In the genomic region with DNA sequence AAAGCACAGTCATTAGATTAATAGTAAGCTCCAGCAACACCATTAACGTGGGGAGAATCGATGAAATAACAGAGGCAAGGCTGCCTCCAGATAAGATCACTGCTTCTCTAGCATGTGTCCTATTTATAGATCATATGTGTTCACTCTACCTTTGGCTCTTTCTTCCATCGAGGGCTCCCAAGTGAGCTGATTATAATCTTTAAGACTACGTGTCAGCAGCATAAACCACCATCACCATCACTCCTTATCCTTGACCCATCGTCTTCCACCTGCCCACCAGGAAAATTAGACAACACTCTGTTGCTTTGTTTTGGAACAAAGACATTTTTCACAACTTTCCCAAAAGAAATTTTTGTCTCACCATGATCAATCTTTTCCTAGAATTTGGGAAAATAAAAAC, we compare ENCODE assay signal across 28 cellular contexts.
"Had no signal": no experiment of that assay in that cellular context is flagged by ENCODE, and none has a peak within 500 bp of the region (broad histone marks: within the 10 kb centered on the region; RNA-seq: fewer than 3 reads in every experiment).

No MANE protein-coding gene starts in this region.

- H3K27ac ChIP-seq: ascending aorta, cardiac muscle cell, coronary artery, dorsolateral prefrontal cortex, ovary, prostate gland, testis, transverse colon had no signal

- H3K4me1 Mint-ChIP-seq: nephron progenitor cell had no signal

- DNase-seq: activated B cell treated with CpG ODN at 0.5 μM for 24 hours; activated CD4-positive, alpha-beta T cell treated with anti-CD3 and anti-CD28 coated beads for 4 hours; activated CD4-positive, alpha-beta T cell treated with anti-CD3 and anti-CD28 coated beads, Interleukin-2, amount 50 U/mL, for 48 hours; activated naive CD8-positive, alpha-beta T cell treated with anti-CD3 and anti-CD28 coated beads, Interleukin-2, amount 10 ng/mL, durations not matched to agents 7 days and 5 days; dorsolateral prefrontal cortex; effector memory CD4-positive, alpha-beta T cell; glutamatergic neuron; islet precursor cell; left ventricle myocardium superior; mucosa of descending colon; nephron progenitor cell; ovary; retina; stimulated activated CD4-positive, alpha-beta T cell treated with anti-CD3 and anti-CD28 coated beads, Interleukin-12 subunit alpha, Interleukin-12 subunit beta, amount 100 ng/mL, for 4 hours; stimulated activated CD4-positive, alpha-beta T cell treated with anti-CD3 and anti-CD28 coated beads, Interleukin-4, amount 100 ng/mL, for 1 hour; stimulated activated naive CD8-positive, alpha-beta T cell treated with anti-CD3 and anti-CD28 coated beads, Interleukin-15, Interleukin-2, amounts not matched to agents 100 U/mL and 50 U/mL, for 24 hours; T-cell; testis; transverse colon had no signal

- H3K27me3 Mint-ChIP-seq: activated naive CD8-positive, alpha-beta T cell treated with anti-CD3 and anti-CD28 coated beads, Interleukin-2, amount 10 ng/mL, durations not matched to agents 7 days and 5 days had no signal

- H3K36me3 ChIP-seq: ascending aorta, cardiac muscle cell, ovary, prostate gland, transverse colon had no signal

- H3K9me3 ChIP-seq: ascending aorta, ovary, prostate gland, testis, transverse colon had no signal

- H3K27me3 ChIP-seq: ascending aorta, cardiac muscle cell, ovary, testis had no signal

- H3K4me3 ChIP-seq: ascending aorta, cardiac muscle cell, coronary artery, dorsolateral prefrontal cortex, mucosa of descending colon, ovary, prostate gland, skin epidermis, testis, transverse colon had no signal

- H3K4me3 Mint-ChIP-seq: activated B cell treated with CpG ODN at 0.5 μM for 24 hours; brain; nephron progenitor cell; T-helper 2 cell treated with Interferon-gamma antibody and Interleukin-4, amounts not matched to agents 5 μg/mL and 100 μg/mL, for 36 hours had no signal

- H3K4me1 ChIP-seq: ascending aorta, testis, transverse colon had no signal

- H3K27ac Mint-ChIP-seq: activated B cell treated with CpG ODN at 0.5 μM for 24 hours; activated T-helper 2 cell treated with anti-CD3 and anti-CD28 coated beads, Interferon-gamma antibody, Interleukin-2, Interleukin-4, amounts not matched to agents 10 μg/mL and 5 μg/mL and 100 μg/mL, durations not matched to agents 14 hours and 24 hours and 36 hours; brain; T-helper 2 cell treated with Interferon-gamma antibody and Interleukin-4, amounts not matched to agents 5 μg/mL and 100 μg/mL, for 36 hours had no signal

- H3K36me3 Mint-ChIP-seq: brain had no signal

- ATAC-seq: left ventricle myocardium superior; mucosa of descending colon; sciatic nerve; stimulated activated naive CD8-positive, alpha-beta T cell treated with anti-CD3 and anti-CD28 coated beads, Interleukin-15, Interleukin-2, amounts not matched to agents 100 U/mL and 50 U/mL, for 24 hours; T-cell had no signal
